8 cellular contexts compared by ENCODE assay signal in the genomic region with DNA sequence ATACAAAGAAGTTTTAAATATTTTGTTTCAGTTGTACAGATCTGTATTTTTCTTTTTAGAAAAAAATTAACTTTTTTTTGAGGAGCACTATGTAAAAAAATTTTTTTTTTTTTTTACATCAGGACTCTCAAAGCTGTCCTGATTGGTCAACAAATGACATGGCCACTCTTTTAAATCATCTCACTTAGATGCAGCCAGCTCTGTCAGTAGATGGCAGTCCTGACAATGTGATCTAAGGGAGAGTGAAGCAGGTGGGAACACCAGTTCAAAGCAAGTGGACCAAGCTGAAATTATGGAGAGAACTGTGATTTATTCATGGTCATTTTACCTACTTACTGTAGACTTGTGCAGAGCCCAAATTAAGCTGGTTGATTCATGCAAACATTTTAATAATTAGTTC.
DNase-seq lines count a peak whose midpoint lies in the region; ATAC-seq and TF ChIP-seq lines count a peak whose summit lies in the region.

No MANE protein-coding gene starts in this region.

- H3K27ac Mint-ChIP-seq in naive thymus-derived CD8-positive, alpha-beta T cell, result no peak overlapping the region
- H3K27ac Mint-ChIP-seq in T-helper 2 cell treated with Interferon-gamma antibody and Interleukin-4, amounts not matched to agents 5 μg/mL and 100 μg/mL, for 36 hours, result no peak overlapping the region

- CTCF ChIA-PET in Panc1 (lab: Charles Lee), result no interaction called here

- POLR2A ChIA-PET in Panc1 (lab: Charles Lee), result no interaction called here
- POLR2A ChIA-PET in naive thymus-derived CD8-positive, alpha-beta T cell (lab: Charles Lee), result no interaction called here

- no peak overlapping the region for H3K4me3 ChIP-seq in Panc1 (ENCODE audit: low read depth in 2 of 2, low read length in 2 of 2)

- intact Hi-C loops in Panc1 (cut with micrococcal nuclease; ENCODE audit: unreplicated experiment), result no loop called here

- no peak overlapping the region for H3K27ac ChIP-seq in Panc1 (ENCODE audit: low read length)

- H3K4me3 Mint-ChIP-seq in naive thymus-derived CD8-positive, alpha-beta T cell, result no peak overlapping the region
- H3K4me3 Mint-ChIP-seq in T-helper 2 cell treated with Interferon-gamma antibody and Interleukin-4, amounts not matched to agents 5 μg/mL and 100 μg/mL, for 36 hours, result no peak overlapping the region

- in situ Hi-C loops in Panc1 (cut with HindIII; ENCODE audit: low pct_unique_long_range_greater_than_20kb, low sequenced_read_pairs), result no loop called here

- H3K36me3 Mint-ChIP-seq in naive thymus-derived CD8-positive, alpha-beta T cell, result peaks cover 0 to 7% (median 4%) of the 10 kb centered on the region in 3 donors
- no peaks in the 10 kb centered on the region for H3K36me3 Mint-ChIP-seq in T-helper 2 cell treated with Interferon-gamma antibody and Interleukin-4, amounts not matched to agents 5 μg/mL and 100 μg/mL, for 36 hours (ENCODE audit: low read depth)

- no peaks in the 10 kb centered on the region for H3K27me3 ChIP-seq in Panc1 (ENCODE audit: control insufficient read depth, insufficient read depth, low read length)

- H3K4me1 ChIP-seq in Panc1 (ENCODE audit: control insufficient read depth, insufficient read depth, low read length), result no peaks in the 10 kb centered on the region

- no peaks in the 10 kb centered on the region for H3K9me3 ChIP-seq in Panc1 (ENCODE audit: control insufficient read depth, insufficient read depth, low read depth, low read length)

- BruUV-seq in Panc1 (replicated peaks; lab: Mats Ljungman, UMichigan), result no TSS peak

- peaks cover 0 to 4% (median 0%) of the 10 kb centered on the region in 4 donors for H3K4me1 Mint-ChIP-seq in naive thymus-derived CD8-positive, alpha-beta T cell
- H3K4me1 Mint-ChIP-seq in T-helper 2 cell treated with Interferon-gamma antibody and Interleukin-4, amounts not matched to agents 5 μg/mL and 100 μg/mL, for 36 hours (ENCODE audit: low read depth), result no peaks in the 10 kb centered on the region

- peaks cover 0 to 21% (median 9%) of the 10 kb centered on the region in 9 donors for H3K9me3 Mint-ChIP-seq in naive thymus-derived CD8-positive, alpha-beta T cell
- H3K9me3 Mint-ChIP-seq in T-helper 2 cell treated with Interferon-gamma antibody and Interleukin-4, amounts not matched to agents 5 μg/mL and 100 μg/mL, for 36 hours, result peaks cover 15% of the 10 kb centered on the region

- H3K27me3 Mint-ChIP-seq in naive thymus-derived CD8-positive, alpha-beta T cell, result peaks cover 0 to 6% (median 0%) of the 10 kb centered on the region in 5 donors
- peaks cover 6% of the 10 kb centered on the region for H3K27me3 Mint-ChIP-seq in T-helper 2 cell treated with Interferon-gamma antibody and Interleukin-4, amounts not matched to agents 5 μg/mL and 100 μg/mL, for 36 hours (ENCODE audit: low read depth)

- ATAC-seq in GM19351 (IDR thresholded peaks at IDR 0.05; ENCODE audit: unreplicated experiment) (peak; percentile 95), HG03432 (IDR thresholded peaks at IDR 0.05; ENCODE audit: unreplicated experiment) (peak; percentile 85), Panc1 (no peak)
- ATAC-seq in naive thymus-derived CD8-positive, alpha-beta T cell, result no peak

- H3K36me3 ChIP-seq in Panc1 (ENCODE audit: control insufficient read depth, insufficient read depth, low read length), result no peaks in the 10 kb centered on the region

- TF ChIP-seq CTCF in Panc1 (IDR thresholded peaks at IDR 0.05), result peak; percentile 44; the same call in 1 of the 2 replicates

- DNase-seq in Daoy (ENCODE audit: low read depth) (peak; percentile 33), Panc1 (ENCODE audit: low read depth, low spot score) (no peak), glomerular endothelial cell (ENCODE audit: extremely low read depth, low read depth, low spot score) (peak; percentile 65), HuH-7.5 (ENCODE audit: low spot score) (no peak)
- no peak for DNase-seq in naive thymus-derived CD8-positive, alpha-beta T cell
- DNase-seq in T-helper 2 cell treated with Interferon-gamma antibody and Interleukin-4, amounts not matched to agents 5 μg/mL and 100 μg/mL, for 36 hours (ENCODE audit: low spot score), result no peak

Comparison
In these comparisons a context has a peak if more than half of its experiments do, and no peak if none do; other contexts are left out.
1. DNase-seq: peak in Daoy (single experiment) and glomerular endothelial cell (single experiment); none in Panc1 (single experiment), naive thymus-derived CD8-positive, alpha-beta T cell (0 of 10), T-helper 2 cell treated with Interferon-gamma antibody and Interleukin-4, amounts not matched to agents 5 μg/mL and 100 μg/mL, for 36 hours (single experiment) and HuH-7.5 (single experiment).
2. ATAC-seq: peak in GM19351 (single experiment) and HG03432 (single experiment); none in Panc1 (single experiment) and naive thymus-derived CD8-positive, alpha-beta T cell (0 of 2).